Comparison of ENCODE assay signal across 17 cellular contexts in the genomic region with DNA sequence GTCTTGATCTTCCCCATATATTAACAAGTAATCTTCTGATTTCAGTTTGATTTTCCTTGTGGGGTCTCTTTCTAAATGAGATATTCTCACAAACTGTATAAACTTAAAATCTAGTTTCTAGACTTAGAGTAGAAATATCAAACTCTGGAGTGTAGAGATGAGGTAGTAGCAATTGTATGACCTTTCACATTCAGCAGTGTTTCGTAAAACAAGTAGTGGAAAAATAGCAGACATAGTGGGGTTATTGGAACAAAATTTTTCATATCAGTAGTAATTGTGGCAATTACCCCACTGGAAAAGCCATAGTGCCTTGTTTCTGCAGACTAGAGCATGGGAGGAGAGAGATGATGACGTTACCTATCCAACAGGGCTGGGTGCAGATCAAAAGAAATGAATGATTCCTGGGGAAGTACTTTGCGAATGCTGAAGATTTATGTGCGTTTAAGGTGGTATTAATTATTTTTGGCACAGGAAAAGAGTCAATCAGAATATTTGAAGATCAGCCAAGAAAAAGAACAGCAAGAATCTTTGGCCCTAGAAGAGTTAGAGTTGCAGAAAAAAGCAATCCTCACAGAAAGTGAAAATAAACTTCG.
DNase-seq lines count a peak whose midpoint lies in the region; ATAC-seq and TF ChIP-seq lines count a peak whose summit lies in the region.
"Had no signal": no experiment of that assay in that cellular context is flagged by ENCODE, and none has a peak within 500 bp of the region (broad histone marks: within the 10 kb centered on the region; RNA-seq: fewer than 3 reads in every experiment).

No MANE protein-coding gene starts in this region.

- peaks cover 33% of the 10 kb centered on the region for H3K4me1 Mint-ChIP-seq in activated naive CD8-positive, alpha-beta T cell treated with anti-CD3 and anti-CD28 coated beads, Interleukin-2, amount 50 U/mL, for 24 hours

- no peak overlapping the region for H3K27ac ChIP-seq in fibroblast of lung (ENCODE audit: insufficient read depth, low read length)
- no peak overlapping the region for H3K27ac ChIP-seq in osteoblast (ENCODE audit: low read depth, low read length)
- peak overlapping the region in 2 of 4 donors; percentile 23 to 31 for H3K27ac ChIP-seq in esophagus squamous epithelium

- H3K9ac ChIP-seq in fibroblast of lung (ENCODE audit: insufficient read depth, low read length) = no peak overlapping the region

- peaks cover 65% of the 10 kb centered on the region for H3K36me3 Mint-ChIP-seq in activated naive CD8-positive, alpha-beta T cell treated with anti-CD3 and anti-CD28 coated beads, Interleukin-2, amount 50 U/mL, for 24 hours (ENCODE audit: low read depth)

- H3K4me3 Mint-ChIP-seq in activated naive CD8-positive, alpha-beta T cell treated with anti-CD3 and anti-CD28 coated beads, Interleukin-2, amount 50 U/mL, for 24 hours = no peak overlapping the region
- H3K4me3 Mint-ChIP-seq: activated naive CD4-positive, alpha-beta T cell treated with anti-CD3 and anti-CD28 coated beads, Interleukin-2, amount 50 U/mL, for 24 hours; IgD-negative memory B cell had no signal

- intact Hi-C loops in esophagus squamous epithelium (cut with DNase I) = no loop called here

- no peak for TF ChIP-seq POLR2A in esophagus squamous epithelium (IDR thresholded peaks at IDR 0.05)

- H2AFZ ChIP-seq in fibroblast of lung (ENCODE audit: low read length) (no peak overlapping the region), osteoblast (ENCODE audit: low read length) (no peak overlapping the region)

- H3K79me2 ChIP-seq in fibroblast of lung (ENCODE audit: control insufficient read depth, insufficient read depth, low read length) = no peaks in the 10 kb centered on the region
- peaks cover 11% of the 10 kb centered on the region for H3K79me2 ChIP-seq in osteoblast (ENCODE audit: insufficient read depth, low read length)

- H3K4me1 ChIP-seq in fibroblast of lung (ENCODE audit: control insufficient read depth, extremely low read depth, insufficient read depth, low read length) = peaks cover 2% of the 10 kb centered on the region
- H3K4me1 ChIP-seq in osteoblast (ENCODE audit: insufficient read depth, low read length) = peaks cover 20% of the 10 kb centered on the region
- peaks cover 0 to 19% (median 5%) of the 10 kb centered on the region in 3 donors for H3K4me1 ChIP-seq in esophagus squamous epithelium
- H3K4me1 ChIP-seq: BE2C had no signal

- peaks cover 1% of the 10 kb centered on the region for H3K36me3 ChIP-seq in fibroblast of lung (ENCODE audit: control insufficient read depth, insufficient read depth, low read length)
- peaks cover 45% of the 10 kb centered on the region for H3K36me3 ChIP-seq in osteoblast (ENCODE audit: insufficient read depth, low read length)
- H3K36me3 ChIP-seq in esophagus squamous epithelium = peaks cover 9 to 85% (median 12%) of the 10 kb centered on the region in 3 donors

- peak overlapping the region in 1 of 4 experiments; percentile 1 for H3K4me3 ChIP-seq in fibroblast of lung (replicated peaks in 1 of 4; ENCODE audit: control extremely low read depth in 1 of 4, insufficient read depth in 1 of 4, low read depth in 3 of 4, low read length in 4 of 4)
- H3K4me3 ChIP-seq in osteoblast (ENCODE audit: insufficient read depth, low read length) = peak overlapping the region; percentile 22
- H3K4me3 ChIP-seq in esophagus squamous epithelium = no peak overlapping the region

- H3K27me3 Mint-ChIP-seq in activated naive CD8-positive, alpha-beta T cell treated with anti-CD3 and anti-CD28 coated beads, Interleukin-2, amount 50 U/mL, for 24 hours = no peaks in the 10 kb centered on the region
- H3K27me3 Mint-ChIP-seq: activated naive CD4-positive, alpha-beta T cell treated with anti-CD3 and anti-CD28 coated beads, Interleukin-2, amount 50 U/mL, for 24 hours; IgD-negative memory B cell had no signal

- H3K27me3 ChIP-seq in fibroblast of lung (ENCODE audit: control insufficient read depth, insufficient read depth, low read length) = no peaks in the 10 kb centered on the region
- H3K27me3 ChIP-seq in osteoblast (ENCODE audit: insufficient read depth, low read length) = no peaks in the 10 kb centered on the region
- no peaks in the 10 kb centered on the region for H3K27me3 ChIP-seq in esophagus squamous epithelium
- H3K27me3 ChIP-seq: BE2C had no signal

- H3K27ac Mint-ChIP-seq in activated naive CD8-positive, alpha-beta T cell treated with anti-CD3 and anti-CD28 coated beads, Interleukin-2, amount 50 U/mL, for 24 hours = peak overlapping the region; percentile 57
- H3K27ac Mint-ChIP-seq: activated naive CD4-positive, alpha-beta T cell treated with anti-CD3 and anti-CD28 coated beads, Interleukin-2, amount 50 U/mL, for 24 hours; IgD-negative memory B cell had no signal

- DNase-seq in GM03348 (ENCODE audit: low spot score) (peak; percentile 5), fibroblast of lung (ENCODE audit: low read depth in 2 of 2) (peak; percentile 14 to 59), osteoblast (ENCODE audit: insufficient read length, low spot score, missing footprints) (no peak), NCI-H1105 (lab: John Stamatoyannopoulos, UW) (no peak), esophagus squamous epithelium (lab: John Stamatoyannopoulos, UW) (no peak), GOT3 (lab: John Stamatoyannopoulos, UW) (no peak)
- no peak for DNase-seq in activated naive CD8-positive, alpha-beta T cell treated with anti-CD3 and anti-CD28 coated beads, Interleukin-2, amount 50 U/mL, for 24 hours
- DNase-seq in stimulated activated CD4-positive, alpha-beta T cell treated with anti-CD3 and anti-CD28 coated beads, Interleukin-4, amount 100 ng/mL, for 4 hours = no peak
- DNase-seq: activated CD4-positive, alpha-beta T cell treated with anti-CD3 and anti-CD28 coated beads, Interleukin-2, amount 50 U/mL, for 1 hour; BE2C; DMS53; foreskin fibroblast; H7; NCI-H1048; NK-92 treated with Interleukin-12 subunit alpha and Interleukin-12 subunit beta, amount 100 ng/mL, for 24 hours had no signal

- 34 to 36% methylated on average over 5 of the region's 5 CpGs for WGBS in esophagus squamous epithelium, 2 donors

- TF ChIP-seq CTCF in fibroblast of lung (conservative IDR thresholded peaks at IDR 0.05 in 1 of 2, IDR thresholded peaks at IDR 0.05 in 1 of 2; ENCODE audit: low read depth in 1 of 2, low read length in 2 of 2) (no peak), osteoblast (IDR thresholded peaks at IDR 0.05; ENCODE audit: extremely low read depth, low read depth, low read length) (no peak), esophagus squamous epithelium (IDR thresholded peaks at IDR 0.05) (no peak)

- no peaks in the 10 kb centered on the region for H4K20me1 ChIP-seq in fibroblast of lung (ENCODE audit: control insufficient read depth, extremely low read depth, insufficient read depth, low read length)
- peaks cover 3% of the 10 kb centered on the region for H4K20me1 ChIP-seq in osteoblast (ENCODE audit: insufficient read depth, low read length)

- peak; percentile 46 for ATAC-seq in activated naive CD8-positive, alpha-beta T cell treated with anti-CD3 and anti-CD28 coated beads, Interleukin-2, amount 50 U/mL, for 24 hours

- H3K9me3 ChIP-seq in fibroblast of lung (ENCODE audit: control insufficient read depth, insufficient read depth, low read depth, low read length) (no peaks in the 10 kb centered on the region), osteoblast (ENCODE audit: low read depth, low read length) (no peaks in the 10 kb centered on the region), esophagus squamous epithelium (no peaks in the 10 kb centered on the region)
- H3K9me3 ChIP-seq: BE2C had no signal

- H3K4me2 ChIP-seq in fibroblast of lung (ENCODE audit: extremely low read depth, insufficient read depth, low read length) = peak overlapping the region; percentile 40
- H3K4me2 ChIP-seq in osteoblast (ENCODE audit: insufficient read depth, low read length) = peak overlapping the region; percentile 45

- H3K9me3 Mint-ChIP-seq in activated naive CD8-positive, alpha-beta T cell treated with anti-CD3 and anti-CD28 coated beads, Interleukin-2, amount 50 U/mL, for 24 hours = no peaks in the 10 kb centered on the region
- H3K9me3 Mint-ChIP-seq: activated naive CD4-positive, alpha-beta T cell treated with anti-CD3 and anti-CD28 coated beads, Interleukin-2, amount 50 U/mL, for 24 hours had no signal

Comparison
In these comparisons a context has a peak if more than half of its experiments do, and no peak if none do; other contexts are left out.
1. DNase-seq: peak in GM03348 (single experiment) and fibroblast of lung (2 of 2); none in activated naive CD8-positive, alpha-beta T cell treated with anti-CD3 and anti-CD28 coated beads, Interleukin-2, amount 50 U/mL, for 24 hours (single experiment), osteoblast (single experiment), NCI-H1105 (single experiment), stimulated activated CD4-positive, alpha-beta T cell treated with anti-CD3 and anti-CD28 coated beads, Interleukin-4, amount 100 ng/mL, for 4 hours (0 of 2), esophagus squamous epithelium (single experiment) and GOT3 (single experiment).